ENCODE assay signal across 1 cellular context in genomic region chr1:978069-978834, GRCh38.
TF ChIP-seq lines count a peak whose summit lies in the region.

No MANE protein-coding gene starts in this region.

TF ChIP-seq in A549, 52 proteins besides CTCF, POLR2A, EP300 and RAD21 (continued from another document):
- TF ChIP-seq, protein P1, sequence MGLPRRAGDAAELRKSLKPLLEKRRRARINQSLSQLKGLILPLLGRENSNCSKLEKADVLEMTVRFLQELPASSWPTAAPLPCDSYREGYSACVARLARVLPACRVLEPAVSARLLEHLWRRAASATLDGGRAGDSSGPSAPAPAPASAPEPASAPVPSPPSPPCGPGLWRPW (IDR thresholded peaks at IDR 0.05) = no peak
- TF ChIP-seq ATOH8 (CRISPR knock-in tag; IDR thresholded peaks at IDR 0.05; ENCODE audit: low read depth) = no peak
